7 cellular contexts compared by ENCODE assay signal in genomic region chr6:31958741-31959739, GRCh38. TPM values are rescaled to one million over a fixed set of nuclear protein-coding genes. Genes with fewer than 3 reads are reported as not detected.
DNase-seq lines count a peak whose midpoint lies in the region; ATAC-seq, FAIRE-seq and TF ChIP-seq lines count a peak whose summit lies in the region.

Gene NELFE, minus strand, starts transcription at chr6:31958971. Its CDS starts 525 bp downstream, at chr6:31958446.
Gene SKIC2, plus strand, starts transcription at chr6:31959175. Its CDS starts 18 bp downstream, at chr6:31959193.

- no peak for TF ChIP-seq CTCF in astrocyte of the cerebellum (IDR thresholded peaks at IDR 0.05; ENCODE audit: low read depth, low read length, missing control alignments)

- in situ Hi-C loops in astrocyte of the cerebellum (cut with HindIII; ENCODE audit: low sequenced_read_pairs), result no loop called here

- FAIRE-seq in GM18507 (lab: Jason Lieb, UNC), result peak; percentile 94

- peak; percentile 97 for ATAC-seq in HG02981 (IDR thresholded peaks at IDR 0.05; ENCODE audit: unreplicated experiment)

- DNase-seq in GM18507 (ENCODE audit: extremely low spot score, insufficient read length, low read depth) (peak; percentile 100), NCI-H2029 treated with DMSO at 0.1 percent for 48 hours (lab: John Stamatoyannopoulos, UW) (peak; percentile 79), T-helper 9 cell (peak; percentile 96), astrocyte of the cerebellum (ENCODE audit: low read depth) (peak; percentile 92), hepatic stellate cell (ENCODE audit: low spot score) (peak; percentile 99), renal cortical epithelial cell (ENCODE audit: low read depth) (peak; percentile 94)

- H3K4me3 ChIP-seq in astrocyte of the cerebellum (ENCODE audit: low read depth, low read length), result peak within 1 kb of the TSS; percentile 100

RNA-seq across cellular contexts. Expression of gene NELFE, which starts in this region (rescaled TPM):
- 92.3 and 146 TPM in 2 replicates for total RNA-seq in renal cortical epithelial cell

RNA-seq across cellular contexts. Expression of gene SKIC2, which starts in this region (rescaled TPM):
- total RNA-seq in renal cortical epithelial cell, result 46.5 and 47.3 TPM in 2 replicates

Comparison
In these comparisons a context has a peak if more than half of its experiments do, and no peak if none do; other contexts are left out.
1. Peak in every context shown above with its lines: DNase-seq, ATAC-seq and H3K4me3 ChIP-seq.